ENCODE assay signal across 8 cellular contexts in genomic region chr11:57763568-57763967, GRCh38.
DNase-seq lines count a peak whose midpoint lies in the region; ATAC-seq lines count a peak whose summit lies in the region.

No MANE protein-coding gene starts in this region.

- H3K27ac ChIP-seq in mucosa of rectum (ENCODE audit: low read depth in 2 of 2, low read length in 2 of 2), result peak overlapping the region; percentile 93 to 99

- no peaks in the 10 kb centered on the region for H3K27me3 ChIP-seq in endocrine pancreas (ENCODE audit: control insufficient read depth, insufficient read depth, low read length)
- H3K27me3 ChIP-seq in mucosa of rectum (ENCODE audit: control insufficient read depth in 2 of 2, insufficient read depth in 2 of 2, low read length in 2 of 2), result no peaks in the 10 kb centered on the region

- ATAC-seq in GM18909 (IDR thresholded peaks at IDR 0.05; ENCODE audit: poor library complexity, unreplicated experiment) (no peak), HG03432 (IDR thresholded peaks at IDR 0.05; ENCODE audit: unreplicated experiment) (no peak), GM21576 (IDR thresholded peaks at IDR 0.05; ENCODE audit: unreplicated experiment) (no peak)

- H3K4me3 ChIP-seq in endocrine pancreas (ENCODE audit: control insufficient read depth, insufficient read depth, low read length) (peak overlapping the region; percentile 99), mucosa of rectum (ENCODE audit: low read length in 2 of 2) (peak overlapping the region; percentile 87 to 98)

- H3K9ac ChIP-seq in endocrine pancreas (ENCODE audit: control insufficient read depth, insufficient read depth, low read length), result peak overlapping the region; percentile 30
- peak overlapping the region; percentile 89 to 98 for H3K9ac ChIP-seq in mucosa of rectum (ENCODE audit: low read depth in 1 of 2, low read length in 2 of 2)

- H3K9me3 ChIP-seq in endocrine pancreas (ENCODE audit: control insufficient read depth, low read length), result no peaks in the 10 kb centered on the region
- no peaks in the 10 kb centered on the region for H3K9me3 ChIP-seq in mucosa of rectum (ENCODE audit: control insufficient read depth in 2 of 2, low read length in 2 of 2)

- DNase-seq in Ammon's horn (ENCODE audit: low spot score), result peak; percentile 43
- DNase-seq in NCI-H2227 (lab: John Stamatoyannopoulos, UW; ENCODE audit: unreplicated experiment), result peak; percentile 31
- no peak for DNase-seq in NCI-H1092 (lab: John Stamatoyannopoulos, UW)

- no peaks in the 10 kb centered on the region for H3K4me1 ChIP-seq in endocrine pancreas (ENCODE audit: control insufficient read depth, insufficient read depth, low read length)
- H3K4me1 ChIP-seq in mucosa of rectum (ENCODE audit: control insufficient read depth in 2 of 2, insufficient read depth in 2 of 2, low read length in 2 of 2), result peaks cover 6 to 16% of the 10 kb centered on the region in 2 donors

- H3K36me3 ChIP-seq in endocrine pancreas (ENCODE audit: control insufficient read depth, insufficient read depth, low read length) (no peaks in the 10 kb centered on the region), mucosa of rectum (ENCODE audit: control insufficient read depth in 2 of 2, insufficient read depth in 2 of 2, low read length in 2 of 2) (peaks cover 0 to 3% of the 10 kb centered on the region in 2 donors)
